In the genomic region with DNA sequence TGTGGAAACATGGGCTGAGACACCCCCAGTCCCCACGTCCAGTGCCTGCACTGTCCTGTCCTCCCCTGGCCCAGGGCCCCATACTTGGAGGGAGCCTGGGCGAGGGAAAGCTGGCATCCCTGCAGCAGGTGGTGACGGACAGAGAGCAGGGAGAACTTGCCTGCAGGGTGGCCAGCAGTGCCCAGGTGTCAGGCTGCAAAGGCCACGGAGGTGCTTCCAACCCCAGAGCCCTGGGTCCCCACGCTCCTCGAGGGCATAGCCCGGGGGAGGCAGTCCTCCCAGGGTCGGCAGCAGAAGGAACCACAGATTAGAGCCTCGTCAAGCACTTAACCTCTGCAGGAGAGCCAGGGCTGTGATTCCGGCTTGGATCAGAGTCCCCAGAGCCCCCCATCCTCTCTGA, we compare ENCODE assay signal across 1 cellular context.
TF ChIP-seq lines count a peak whose summit lies in the region.

No MANE protein-coding gene starts in this region.

TF ChIP-seq in HepG2, 621 proteins besides CTCF, POLR2A, EP300 and RAD21 (continued from another document):
- TF ChIP-seq, protein P1, sequence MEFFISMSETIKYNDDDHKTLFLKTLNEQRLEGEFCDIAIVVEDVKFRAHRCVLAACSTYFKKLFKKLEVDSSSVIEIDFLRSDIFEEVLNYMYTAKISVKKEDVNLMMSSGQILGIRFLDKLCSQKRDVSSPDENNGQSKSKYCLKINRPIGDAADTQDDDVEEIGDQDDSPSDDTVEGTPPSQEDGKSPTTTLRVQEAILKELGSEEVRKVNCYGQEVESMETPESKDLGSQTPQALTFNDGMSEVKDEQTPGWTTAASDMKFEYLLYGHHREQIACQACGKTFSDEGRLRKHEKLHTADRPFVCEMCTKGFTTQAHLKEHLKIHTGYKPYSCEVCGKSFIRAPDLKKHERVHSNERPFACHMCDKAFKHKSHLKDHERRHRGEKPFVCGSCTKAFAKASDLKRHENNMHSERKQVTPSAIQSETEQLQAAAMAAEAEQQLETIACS (CRISPR knock-in tag; IDR thresholded peaks at IDR 0.05): no peak
- TF ChIP-seq ZC3H13 (CRISPR knock-in tag; IDR thresholded peaks at IDR 0.05): no peak
- TF ChIP-seq ZNF841 (CRISPR knock-in tag; IDR thresholded peaks at IDR 0.05; ENCODE audit: borderline replicate concordance): no peak
- TF ChIP-seq CHD4 (IDR thresholded peaks at IDR 0.05; ENCODE audit: borderline replicate concordance, low read length): no peak
- TF ChIP-seq ZFY (CRISPR knock-in tag; IDR thresholded peaks at IDR 0.05): no peak
- TF ChIP-seq ZNF775 (CRISPR knock-in tag; IDR thresholded peaks at IDR 0.05; ENCODE audit: borderline replicate concordance): no peak
- no peak for TF ChIP-seq ARID2 (CRISPR knock-in tag; IDR thresholded peaks at IDR 0.05; ENCODE audit: borderline replicate concordance)
- TF ChIP-seq HNRNPLL (IDR thresholded peaks at IDR 0.05; ENCODE audit: low read depth, low read length, poor library complexity, severe bottlenecking): no peak
- TF ChIP-seq MBD4 (IDR thresholded peaks at IDR 0.05; ENCODE audit: borderline replicate concordance, low read length): no peak
- peak; percentile 61 for TF ChIP-seq POLR2G (IDR thresholded peaks at IDR 0.05; ENCODE audit: low read depth, low read length)
- no peak for TF ChIP-seq FIP1L1 (IDR thresholded peaks at IDR 0.05; ENCODE audit: borderline replicate concordance, insufficient read depth, low read depth, low read length)
- no peak for TF ChIP-seq ZNF451 (CRISPR knock-in tag; IDR thresholded peaks at IDR 0.05)
- no peak for TF ChIP-seq HOXA5 (CRISPR knock-in tag; IDR thresholded peaks at IDR 0.05)
- TF ChIP-seq HOXA7 (CRISPR knock-in tag; IDR thresholded peaks at IDR 0.05): no peak
- peak; percentile 97 for TF ChIP-seq AGO1 (IDR thresholded peaks at IDR 0.05; ENCODE audit: low read depth, low read length, poor library complexity, severe bottlenecking)
- TF ChIP-seq, protein P2, sequence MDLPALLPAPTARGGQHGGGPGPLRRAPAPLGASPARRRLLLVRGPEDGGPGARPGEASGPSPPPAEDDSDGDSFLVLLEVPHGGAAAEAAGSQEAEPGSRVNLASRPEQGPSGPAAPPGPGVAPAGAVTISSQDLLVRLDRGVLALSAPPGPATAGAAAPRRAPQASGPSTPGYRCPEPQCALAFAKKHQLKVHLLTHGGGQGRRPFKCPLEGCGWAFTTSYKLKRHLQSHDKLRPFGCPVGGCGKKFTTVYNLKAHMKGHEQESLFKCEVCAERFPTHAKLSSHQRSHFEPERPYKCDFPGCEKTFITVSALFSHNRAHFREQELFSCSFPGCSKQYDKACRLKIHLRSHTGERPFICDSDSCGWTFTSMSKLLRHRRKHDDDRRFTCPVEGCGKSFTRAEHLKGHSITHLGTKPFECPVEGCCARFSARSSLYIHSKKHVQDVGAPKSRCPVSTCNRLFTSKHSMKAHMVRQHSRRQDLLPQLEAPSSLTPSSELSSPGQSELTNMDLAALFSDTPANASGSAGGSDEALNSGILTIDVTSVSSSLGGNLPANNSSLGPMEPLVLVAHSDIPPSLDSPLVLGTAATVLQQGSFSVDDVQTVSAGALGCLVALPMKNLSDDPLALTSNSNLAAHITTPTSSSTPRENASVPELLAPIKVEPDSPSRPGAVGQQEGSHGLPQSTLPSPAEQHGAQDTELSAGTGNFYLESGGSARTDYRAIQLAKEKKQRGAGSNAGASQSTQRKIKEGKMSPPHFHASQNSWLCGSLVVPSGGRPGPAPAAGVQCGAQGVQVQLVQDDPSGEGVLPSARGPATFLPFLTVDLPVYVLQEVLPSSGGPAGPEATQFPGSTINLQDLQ (CRISPR knock-in tag; IDR thresholded peaks at IDR 0.05): no peak
- TF ChIP-seq NFKBIZ (CRISPR knock-in tag; IDR thresholded peaks at IDR 0.05): no peak
- no peak for TF ChIP-seq ZNF703 (CRISPR knock-in tag; IDR thresholded peaks at IDR 0.05; ENCODE audit: borderline replicate concordance)
- TF ChIP-seq, protein P3, sequence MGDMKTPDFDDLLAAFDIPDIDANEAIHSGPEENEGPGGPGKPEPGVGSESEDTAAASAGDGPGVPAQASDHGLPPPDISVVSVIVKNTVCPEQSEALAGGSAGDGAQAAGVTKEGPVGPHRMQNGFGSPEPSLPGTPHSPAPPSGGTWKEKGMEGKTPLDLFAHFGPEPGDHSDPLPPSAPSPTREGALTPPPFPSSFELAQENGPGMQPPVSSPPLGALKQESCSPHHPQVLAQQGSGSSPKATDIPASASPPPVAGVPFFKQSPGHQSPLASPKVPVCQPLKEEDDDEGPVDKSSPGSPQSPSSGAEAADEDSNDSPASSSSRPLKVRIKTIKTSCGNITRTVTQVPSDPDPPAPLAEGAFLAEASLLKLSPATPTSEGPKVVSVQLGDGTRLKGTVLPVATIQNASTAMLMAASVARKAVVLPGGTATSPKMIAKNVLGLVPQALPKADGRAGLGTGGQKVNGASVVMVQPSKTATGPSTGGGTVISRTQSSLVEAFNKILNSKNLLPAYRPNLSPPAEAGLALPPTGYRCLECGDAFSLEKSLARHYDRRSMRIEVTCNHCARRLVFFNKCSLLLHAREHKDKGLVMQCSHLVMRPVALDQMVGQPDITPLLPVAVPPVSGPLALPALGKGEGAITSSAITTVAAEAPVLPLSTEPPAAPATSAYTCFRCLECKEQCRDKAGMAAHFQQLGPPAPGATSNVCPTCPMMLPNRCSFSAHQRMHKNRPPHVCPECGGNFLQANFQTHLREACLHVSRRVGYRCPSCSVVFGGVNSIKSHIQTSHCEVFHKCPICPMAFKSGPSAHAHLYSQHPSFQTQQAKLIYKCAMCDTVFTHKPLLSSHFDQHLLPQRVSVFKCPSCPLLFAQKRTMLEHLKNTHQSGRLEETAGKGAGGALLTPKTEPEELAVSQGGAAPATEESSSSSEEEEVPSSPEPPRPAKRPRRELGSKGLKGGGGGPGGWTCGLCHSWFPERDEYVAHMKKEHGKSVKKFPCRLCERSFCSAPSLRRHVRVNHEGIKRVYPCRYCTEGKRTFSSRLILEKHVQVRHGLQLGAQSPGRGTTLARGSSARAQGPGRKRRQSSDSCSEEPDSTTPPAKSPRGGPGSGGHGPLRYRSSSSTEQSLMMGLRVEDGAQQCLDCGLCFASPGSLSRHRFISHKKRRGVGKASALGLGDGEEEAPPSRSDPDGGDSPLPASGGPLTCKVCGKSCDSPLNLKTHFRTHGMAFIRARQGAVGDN (CRISPR knock-in tag; IDR thresholded peaks at IDR 0.05): no peak
- no peak for TF ChIP-seq ELF1 (CRISPR knock-in tag; IDR thresholded peaks at IDR 0.05)
- TF ChIP-seq ZNF253 (CRISPR knock-in tag; IDR thresholded peaks at IDR 0.05; ENCODE audit: borderline replicate concordance): no peak
- TF ChIP-seq RBM22 (optimal IDR thresholded peaks at IDR 0.05; ENCODE audit: low read length): peak; percentile 20
- TF ChIP-seq AGO2 (optimal IDR thresholded peaks at IDR 0.05; ENCODE audit: low read depth, low read length): peak; percentile 82
